Comparison of ENCODE assay signal across 32 cellular contexts in the genomic region with DNA sequence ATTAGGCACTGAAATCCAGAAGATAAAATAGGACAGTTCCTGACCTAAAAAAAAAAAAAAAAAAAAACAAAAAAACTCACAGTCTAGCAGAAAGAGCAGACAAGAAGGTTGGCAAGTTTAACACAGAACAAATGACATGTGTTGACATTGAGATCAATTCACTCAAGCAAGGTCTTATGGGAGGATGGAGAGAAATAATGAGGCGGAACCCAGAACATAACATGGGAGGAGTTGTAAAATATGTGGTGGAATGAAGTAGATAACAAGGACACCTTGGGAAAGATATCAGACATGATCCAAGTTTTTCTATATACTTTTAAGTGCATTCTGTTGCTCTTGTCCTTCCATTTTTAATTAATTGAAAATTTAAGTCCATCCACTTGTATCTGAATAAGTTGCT.
"Had no signal": no experiment of that assay in that cellular context is flagged by ENCODE, and none has a peak within 500 bp of the region (broad histone marks: within the 10 kb centered on the region; RNA-seq: fewer than 3 reads in every experiment).

No MANE protein-coding gene starts in this region.

- ATAC-seq: activated CD8-positive, alpha-beta T cell treated with anti-CD3 and anti-CD28 coated beads for 36 hours; activated naive CD4-positive, alpha-beta T cell treated with anti-CD3 and anti-CD28 coated beads, Interleukin-2, amount 50 U/mL, for 72 hours; activated T-cell treated with anti-CD3 and anti-CD28 coated beads, Interleukin-2, amount 50 U/mL, for 4 hours; activated T-cell treated with anti-CD3 and anti-CD28 coated beads, Interleukin-2, amount 50 U/mL, for 72 hours; activated T-helper 17 cell treated with anti-CD3 and anti-CD28 coated beads, Interleukin-2, amount 50 U/mL, for 72 hours; body of pancreas had no signal

- H3K27me3 ChIP-seq: adrenal gland, body of pancreas, brain microvascular endothelial cell, breast epithelium, colonic mucosa had no signal

- H3K9me3 ChIP-seq: adrenal gland, body of pancreas, breast epithelium, colonic mucosa had no signal

- H3K36me3 ChIP-seq: adrenal gland, brain microvascular endothelial cell, breast epithelium, colonic mucosa had no signal

- DNase-seq: activated B cell treated with CpG ODN at 0.5 μM for 24 hours; activated CD4-positive, alpha-beta memory T cell treated with anti-CD3 and anti-CD28 coated beads for 36 hours; activated CD4-positive, alpha-beta T cell treated with anti-CD3 and anti-CD28 coated beads for 4 hours; activated CD4-positive, alpha-beta T cell treated with anti-CD3 and anti-CD28 coated beads, Interleukin-2, amount 10 ng/mL, durations not matched to agents 24 days and 14 days; activated CD4-positive, alpha-beta T cell treated with anti-CD3 and anti-CD28 coated beads, Interleukin-2, amount 50 U/mL, for 1 hour; activated CD4-positive, alpha-beta T cell treated with anti-CD3 and anti-CD28 coated beads, Interleukin-2, amount 50 U/mL, for 4 hours; activated CD4-positive, CD25-positive, alpha-beta regulatory T cell treated with anti-CD3 and anti-CD28 coated beads, Interleukin-2, amount 50 U/mL, for 72 hours; activated CD8-positive, alpha-beta memory T cell treated with anti-CD3 and anti-CD28 coated beads, Interleukin-2, amount 50 U/mL, for 4 hours; activated CD8-positive, alpha-beta T cell treated with anti-CD3 and anti-CD28 coated beads for 36 hours; activated effector memory CD4-positive, alpha-beta T cell treated with anti-CD3 and anti-CD28 coated beads, Interleukin-2, amount 50 U/mL, for 16 hours; activated gamma-delta T cell treated with Interleukin-2 at 50 U/mL for 16 hours; activated naive CD4-positive, alpha-beta T cell; activated naive CD4-positive, alpha-beta T cell treated with anti-CD3 and anti-CD28 coated beads for 36 hours; activated naive CD4-positive, alpha-beta T cell treated with anti-CD3 and anti-CD28 coated beads, Interleukin-2, amount 50 U/mL, for 16 hours; activated naive CD8-positive, alpha-beta T cell treated with anti-CD3 and anti-CD28 coated beads for 36 hours; activated T-cell treated with anti-CD3 and anti-CD28 coated beads for 4 hours; activated T-cell treated with anti-CD3 and anti-CD28 coated beads, Interleukin-2, amount 50 U/mL, for 1 hour; activated T-cell treated with anti-CD3 and anti-CD28 coated beads, Interleukin-2, amount 50 U/mL, for 4 hours; activated T-cell treated with anti-CD3 and anti-CD28 coated beads, Interleukin-2, amount 50 U/mL, for 72 hours; adrenal gland; amniotic stem cell; aorta; body of pancreas; brain microvascular endothelial cell; central memory CD4-positive, alpha-beta T cell; colonic mucosa; T-helper 2 cell; T-helper 9 cell had no signal

- H3K4me3 ChIP-seq: adrenal gland, body of pancreas, breast epithelium, colonic mucosa had no signal

- H3K27ac ChIP-seq: adrenal gland, body of pancreas, brain microvascular endothelial cell, breast epithelium, colonic mucosa, VCaP had no signal

- H3K4me1 ChIP-seq: adrenal gland, body of pancreas, breast epithelium, colonic mucosa had no signal
